ENCODE assay signal across 8 cellular contexts in genomic region chr2:231052494-231053451, GRCh38. TPM values are rescaled to one million over a fixed set of nuclear protein-coding genes. Genes with fewer than 3 reads are reported as not detected.
DNase-seq lines count a peak whose midpoint lies in the region; ATAC-seq and TF ChIP-seq lines count a peak whose summit lies in the region.

No MANE protein-coding gene starts in this region.

- DNase-seq in AG10803 (ENCODE audit: low read depth) (peak; percentile 75), NCI-H526 (lab: John Stamatoyannopoulos, UW) (peak; percentile 70 to 94), ecto neural progenitor cell (ENCODE audit: low spot score) (peak; percentile 89), lung (ENCODE audit: low spot score) (peak; percentile 85)
- peak; percentile 86 to 87 for DNase-seq in activated CD4-positive, alpha-beta T cell treated with anti-CD3 and anti-CD28 coated beads, Interleukin-2, amount 50 U/mL, for 48 hours
- peak; percentile 63 to 67 (median 63) for DNase-seq in stimulated activated CD4-positive, alpha-beta T cell treated with anti-CD3 and anti-CD28 coated beads, TNF-alpha, amount 100 ng/mL, for 4 hours (ENCODE audit: low read depth in 3 of 3)

- H3K27ac ChIP-seq in lung (ENCODE audit: low read depth in 1 of 2, low read length in 1 of 2) = no peak overlapping the region

- peak overlapping the region; percentile 69 for H3K4me3 ChIP-seq in AG10803 (ENCODE audit: low read length)
- peak overlapping the region; percentile 40 for H3K4me3 ChIP-seq in lung

- TF ChIP-seq CTCF in AG10803 (conservative IDR thresholded peaks at IDR 0.05; ENCODE audit: low read length) = peak; percentile 76
- TF ChIP-seq CTCF in lung (IDR thresholded peaks at IDR 0.05; ENCODE audit: control extremely low read depth, extremely low read depth) = peak; percentile 78

- H3K9me3 ChIP-seq in lung (ENCODE audit: control insufficient read depth in 2 of 2, insufficient read depth in 1 of 2, low read length in 1 of 2) = no peaks in the 10 kb centered on the region

- H3K27me3 ChIP-seq in lung (ENCODE audit: control insufficient read depth, insufficient read depth) = no peaks in the 10 kb centered on the region

- H3K36me3 ChIP-seq in lung (ENCODE audit: control insufficient read depth in 2 of 2, insufficient read depth in 2 of 2, low read length in 2 of 2) = no peaks in the 10 kb centered on the region

- peaks cover 2% of the 10 kb centered on the region in 2 donors for H3K4me1 ChIP-seq in lung (ENCODE audit: control insufficient read depth in 2 of 2, insufficient read depth in 2 of 2, low read length in 2 of 2)

- WGBS in lung, 2 donors = 7 to 8% methylated on average over 61 to 62 of the region's 62 CpGs

- ATAC-seq in GM18907 (IDR thresholded peaks at IDR 0.05; ENCODE audit: unreplicated experiment) = peak; percentile 62
- peak; percentile 60 for ATAC-seq in HG03342 (IDR thresholded peaks at IDR 0.05; ENCODE audit: unreplicated experiment)
- ATAC-seq in lung (ENCODE audit: insufficient read depth, low FRiP score) = peak; percentile 80

RNA-seq across cellular contexts. Expression of gene PSMD1, which starts 3.9 kb away (rescaled TPM):
- total RNA-seq in lung = 10 to 100 TPM; 61.6 to 91.1 TPM
- polyA plus RNA-seq in lung = 10 to 100 TPM; 30.1 to 50.4 TPM

RNA-seq across cellular contexts. Expression of gene C2orf72, which starts 15.4 kb away (rescaled TPM):
- 1 to 10 TPM in 1 of 2 donors, under 1 TPM in 1; 0.65 to 1.3 TPM for total RNA-seq in lung
- polyA plus RNA-seq in lung = under 1 TPM; 0.28 to 0.46 TPM

RNA-seq across cellular contexts. Expression of gene SPATA3, which starts 56.9 kb away (rescaled TPM):
- not detected for total RNA-seq in lung
- polyA plus RNA-seq in lung = not detected
